ENCODE assay signal across 7 cellular contexts in genomic region chr6:89111933-89112332, GRCh38. TPM values are rescaled to one million over a fixed set of nuclear protein-coding genes. Genes with fewer than 3 reads are reported as not detected.
"Had no signal": no experiment of that assay in that cellular context is flagged by ENCODE, and none has a peak within 500 bp of the region (broad histone marks: within the 10 kb centered on the region; RNA-seq: fewer than 3 reads in every experiment).

No MANE protein-coding gene starts in this region.

- DNase-seq: H9, HCEC 1CT, HFFc6, IMR-90 had no signal

- H3K4me2 ChIP-seq: GM23338 had no signal

- H3K4me3 ChIP-seq: GM23338, K562 had no signal

- H3K4me3 Mint-ChIP-seq: GM23338, H9, HFFc6 had no signal

- H3K9me3 Mint-ChIP-seq: GM23338, H9, HFFc6 had no signal

- H2AFZ ChIP-seq: GM23338 had no signal

- ATAC-seq: GM23338, K562 had no signal

- H3K27ac Mint-ChIP-seq: GM23338, H9, HFFc6 had no signal

RNA-seq across cellular contexts. Expression of gene SRSF12, which starts 5.9 kb away (rescaled TPM):
- total RNA-seq: HFFc6, HT-29, K562 had no signal
- polyA plus RNA-seq: K562 had no signal
